21 cellular contexts compared by ENCODE assay signal in the genomic region with DNA sequence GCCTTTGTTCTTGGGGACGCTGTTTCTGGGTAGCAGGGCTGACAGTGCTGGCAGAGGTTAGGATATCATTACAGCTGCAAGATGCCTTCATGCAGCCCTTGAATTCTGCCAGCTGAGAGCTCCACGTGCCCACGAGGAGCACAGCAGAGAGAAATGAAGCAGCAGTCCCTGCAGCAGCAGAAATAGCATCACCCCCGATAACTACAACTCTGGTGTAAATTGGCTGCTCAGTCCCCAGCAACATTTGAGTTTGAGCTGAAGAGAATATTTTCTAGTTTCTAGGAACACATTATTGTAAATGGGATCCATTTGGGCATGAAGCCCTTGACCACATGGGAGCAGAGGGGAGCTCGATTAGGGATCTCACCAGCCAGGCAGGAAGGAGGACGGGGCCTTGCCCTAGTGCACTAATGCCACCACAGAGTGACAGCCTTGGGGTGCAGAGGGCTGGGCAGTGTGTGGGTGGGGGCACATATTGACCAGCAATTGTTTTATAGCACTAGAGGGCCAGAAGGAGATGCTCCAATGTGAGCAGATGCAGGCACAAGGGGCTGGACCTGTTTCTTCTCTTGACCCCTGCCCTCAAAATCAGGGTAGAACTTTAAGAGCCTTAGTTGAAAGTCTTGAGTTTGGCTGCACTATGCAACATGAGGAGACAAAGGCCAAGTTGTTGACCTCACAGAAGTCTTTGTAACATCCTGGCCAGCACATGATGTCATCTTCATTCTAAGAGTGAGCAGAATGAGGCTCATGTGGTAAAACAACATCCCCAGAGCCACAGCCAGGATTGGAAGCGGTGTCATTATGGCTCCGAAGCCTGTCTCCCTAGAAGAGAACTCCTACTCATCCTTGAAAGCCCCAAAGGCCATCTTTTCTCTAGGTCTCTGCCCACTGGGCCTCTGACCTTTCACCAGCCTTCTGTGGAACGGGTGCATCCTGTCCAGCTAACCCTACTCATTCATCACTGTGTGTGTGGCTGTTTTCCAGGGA. TPM values are rescaled to one million over a fixed set of nuclear protein-coding genes. Genes with fewer than 3 reads are reported as not detected.
DNase-seq lines count a peak whose midpoint lies in the region; ATAC-seq and TF ChIP-seq lines count a peak whose summit lies in the region.
"Had no signal": no experiment of that assay in that cellular context is flagged by ENCODE, and none has a peak within 500 bp of the region (broad histone marks: within the 10 kb centered on the region; RNA-seq: fewer than 3 reads in every experiment).

No MANE protein-coding gene starts in this region.

- no peaks in the 10 kb centered on the region; the same call in 1 of the 2 replicates for H3K36me3 ChIP-seq in H7 (replicated peaks; ENCODE audit: control insufficient read depth, insufficient read depth, low read length)
- H3K36me3 ChIP-seq: SJCRH30 had no signal

- no peak overlapping the region for H3K4me3 ChIP-seq in H7 (ENCODE audit: insufficient read depth, low read depth, low read length)
- no peak overlapping the region for H3K4me3 ChIP-seq in fibroblast of villous mesenchyme (ENCODE audit: low read depth, low read length)
- H3K4me3 ChIP-seq: GM12878, SJCRH30 had no signal

- H3K27me3 ChIP-seq in H7 (ENCODE audit: control insufficient read depth, insufficient read depth, low read length), result no peaks in the 10 kb centered on the region

- no peak for TF ChIP-seq CTCF in fibroblast of villous mesenchyme (IDR thresholded peaks at IDR 0.05; ENCODE audit: insufficient read depth, low read depth, low read length)

- no peak for ATAC-seq in HG02938 (IDR thresholded peaks at IDR 0.05; ENCODE audit: unreplicated experiment)
- no peak for ATAC-seq in GM19324 (IDR thresholded peaks at IDR 0.05; ENCODE audit: low FRiP score, unreplicated experiment)
- ATAC-seq: GM12878 had no signal

- DNase-seq in activated CD8-positive, alpha-beta memory T cell treated with anti-CD3 and anti-CD28 coated beads for 24 hours, result peak; percentile 19
- DNase-seq in activated CD8-positive, alpha-beta memory T cell treated with anti-CD3 and anti-CD28 coated beads, Interleukin-2, amount 50 U/mL, for 4 hours, result no peak
- peak; percentile 6 for DNase-seq in H7
- DNase-seq in fibroblast of villous mesenchyme (ENCODE audit: low read depth), result peak; percentile 8
- peak; percentile 30 for DNase-seq in posterior vena cava (ENCODE audit: low spot score)
- no peak for DNase-seq in nucleus accumbens (lab: John Stamatoyannopoulos, UW)
- DNase-seq: 8988T, DMS 273 treated with DMSO at 0.1 percent for 48 hours, GF-D8, HFFc6, IMR-90, NCI-H1092, NCI-H1436 treated with DMSO at 0.1 percent for 48 hours, NCI-H2029, NCI-H345, NCI-H524 treated with DMSO at 0.1 percent for 48 hours, SJCRH30 had no signal

- intact Hi-C loops in posterior vena cava (cut with DNase I), result no loop called here

RNA-seq across cellular contexts. Expression of gene ADCY1, which starts 52.6 kb away (rescaled TPM):
- total RNA-seq in H7 (2014; rRNA removed; shearing (Covaris generic)), result 5.6 and 8.1 TPM in 2 replicates
- total RNA-seq in fibroblast of villous mesenchyme, result under 0.01 and 0.32 TPM in 2 replicates
- total RNA-seq in posterior vena cava, result 10 to 100 TPM; 13.7 to 14.7 TPM
- total RNA-seq: HT-29, SJCRH30 had no signal

Comparison
In these comparisons a context has a peak if more than half of its experiments do, and no peak if none do; other contexts are left out.
1. DNase-seq: peak in activated CD8-positive, alpha-beta memory T cell treated with anti-CD3 and anti-CD28 coated beads for 24 hours (single experiment), H7 (single experiment), fibroblast of villous mesenchyme (single experiment) and posterior vena cava (single experiment); none in activated CD8-positive, alpha-beta memory T cell treated with anti-CD3 and anti-CD28 coated beads, Interleukin-2, amount 50 U/mL, for 4 hours (single experiment) and nucleus accumbens (0 of 56).